In genomic region chr10:52452600-52453493, GRCh38 we compare ENCODE assay signal across 1 cellular context.
TF ChIP-seq lines count a peak whose summit lies in the region.

No MANE protein-coding gene starts in this region.

TF ChIP-seq in IMR-90, 13 proteins besides CTCF, POLR2A, EP300 and RAD21:
- TF ChIP-seq CHD1 (IDR thresholded peaks at IDR 0.05; ENCODE audit: low read depth, low read length) (no peak), BHLHE40 (IDR thresholded peaks at IDR 0.05; ENCODE audit: low read depth, low read length) (no peak)
